Comparison of ENCODE assay signal across 17 cellular contexts in the genomic region with DNA sequence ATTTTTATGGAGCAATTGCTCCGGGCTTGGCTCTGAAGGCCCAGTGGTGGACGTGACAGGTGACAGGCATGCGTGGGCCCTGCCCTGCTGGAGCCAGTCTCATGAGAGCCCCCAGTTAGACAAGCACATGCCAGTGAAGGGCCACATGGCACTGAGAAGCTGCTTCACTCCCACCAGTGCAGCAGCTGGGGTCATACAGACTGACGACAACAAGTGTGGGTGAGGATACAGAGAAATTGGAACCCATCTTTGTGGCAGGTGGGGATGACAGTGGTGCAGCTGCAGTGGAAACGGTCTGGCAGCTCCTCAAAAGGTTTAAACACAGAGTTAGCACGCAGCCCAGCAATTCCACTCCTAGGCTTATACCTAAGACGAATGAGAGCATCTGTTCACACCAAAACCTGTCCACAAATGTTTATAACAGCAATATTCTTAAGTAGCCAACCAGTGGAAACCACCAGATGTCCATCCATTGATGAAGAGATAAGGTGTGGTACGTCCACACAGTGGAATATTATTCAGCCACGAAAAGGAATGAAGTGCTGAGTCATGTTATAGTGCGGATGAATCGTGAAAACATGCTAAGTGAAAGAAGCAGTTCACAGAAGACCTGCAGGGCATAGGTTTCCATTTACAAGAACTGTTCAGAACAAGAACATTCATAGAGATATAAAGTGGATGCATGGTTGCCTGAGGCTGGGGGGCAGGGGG. TPM values are rescaled to one million over a fixed set of nuclear protein-coding genes. Genes with fewer than 3 reads are reported as not detected.
DNase-seq lines count a peak whose midpoint lies in the region; ATAC-seq, FAIRE-seq and TF ChIP-seq lines count a peak whose summit lies in the region.
"Had no signal": no experiment of that assay in that cellular context is flagged by ENCODE, and none has a peak within 500 bp of the region (broad histone marks: within the 10 kb centered on the region; RNA-seq: fewer than 3 reads in every experiment).

No MANE protein-coding gene starts in this region.

- no peak overlapping the region for H3K4me3 Mint-ChIP-seq in H9
- no peak overlapping the region for H3K4me3 Mint-ChIP-seq in effector memory CD8-positive, alpha-beta T cell
- H3K4me3 Mint-ChIP-seq: neural progenitor cell had no signal

- H3K36me3 ChIP-seq in fibroblast of lung (ENCODE audit: control insufficient read depth, insufficient read depth, low read length): no peaks in the 10 kb centered on the region
- no peaks in the 10 kb centered on the region for H3K36me3 ChIP-seq in skeletal muscle tissue (ENCODE audit: control insufficient read depth in 3 of 3, insufficient read depth in 3 of 3, low read length in 3 of 3)
- H3K36me3 ChIP-seq: neural progenitor cell had no signal

- no peaks in the 10 kb centered on the region for H4K20me1 ChIP-seq in H9 (ENCODE audit: control insufficient read depth, insufficient read depth, insufficient read length)
- H4K20me1 ChIP-seq in fibroblast of lung (ENCODE audit: control insufficient read depth, extremely low read depth, insufficient read depth, low read length): no peaks in the 10 kb centered on the region

- H3K18ac ChIP-seq in H9 (ENCODE audit: insufficient read length, low read depth, low read length): no peak overlapping the region

- H3K9me3 ChIP-seq in H9 (ENCODE audit: control insufficient read depth, low read depth, low read length) (no peaks in the 10 kb centered on the region), fibroblast of lung (ENCODE audit: control insufficient read depth, insufficient read depth, low read depth, low read length) (no peaks in the 10 kb centered on the region), skeletal muscle tissue (ENCODE audit: control insufficient read depth in 3 of 3, low read length in 3 of 3) (no peaks in the 10 kb centered on the region)

- H2BK15ac ChIP-seq in H9 (ENCODE audit: low read depth, low read length): no peak overlapping the region

- no peak for FAIRE-seq in D721Med (lab: Jason Lieb, UNC)
- FAIRE-seq: TTC549 had no signal

- H2BK5ac ChIP-seq in H9 (ENCODE audit: insufficient read length, low read length): no peak overlapping the region

- H3K56ac ChIP-seq in H9 (ENCODE audit: insufficient read length, low read depth, low read length): no peak overlapping the region

- H3K4ac ChIP-seq in H9 (ENCODE audit: low read depth, low read length): no peak overlapping the region

- no peak overlapping the region for H2BK12ac ChIP-seq in H9 (ENCODE audit: insufficient read length, low read depth, low read length)

- no peak overlapping the region for H2AFZ ChIP-seq in H9 (ENCODE audit: low read length)
- H2AFZ ChIP-seq in fibroblast of lung (ENCODE audit: low read length): no peak overlapping the region
- H2AFZ ChIP-seq: hepatocyte had no signal

- H3K9me3 Mint-ChIP-seq in H9: peaks cover 0 to 9% of the 10 kb centered on the region in 2 experiments; a peak in 3 of 5 replicates
- H3K9me3 Mint-ChIP-seq in effector memory CD8-positive, alpha-beta T cell: no peaks in the 10 kb centered on the region

- no peaks in the 10 kb centered on the region; a peak in 1 of 7 replicates for H3K36me3 Mint-ChIP-seq in H9 (ENCODE audit: insufficient read depth in 1 of 3, low read depth in 3 of 3)
- H3K36me3 Mint-ChIP-seq in effector memory CD8-positive, alpha-beta T cell (ENCODE audit: insufficient read depth): peaks cover 2% of the 10 kb centered on the region
- H3K36me3 Mint-ChIP-seq: neural progenitor cell had no signal

- no peaks in the 10 kb centered on the region for H3K79me1 ChIP-seq in H9 (ENCODE audit: insufficient read depth, low read depth, low read length, poor library complexity, severe bottlenecking)

- no peak for DNase-seq in H9
- DNase-seq in NCI-H524 (lab: John Stamatoyannopoulos, UW): peak; percentile 86 to 90
- peak in 1 of 2 donors; percentile 9 for DNase-seq in fibroblast of lung (ENCODE audit: low read depth in 2 of 2)
- DNase-seq in DMS153 treated with DMSO at 0.1 percent for 48 hours (lab: John Stamatoyannopoulos, UW; ENCODE audit: unreplicated experiment): no peak
- no peak for DNase-seq in NCI-H2029 treated with DMSO at 0.1 percent for 48 hours (lab: John Stamatoyannopoulos, UW)
- no peak for DNase-seq in D721Med (ENCODE audit: insufficient read length, low spot score)
- no peak for DNase-seq in effector memory CD8-positive, alpha-beta T cell
- DNase-seq: activated gamma-delta T cell, KG1, NCI-H1436 treated with DMSO at 0.1 percent for 48 hours, NCI-H526 treated with DMSO at 0.1 percent for 48 hours had no signal

- H3K27me3 ChIP-seq in H9 (ENCODE audit: insufficient read depth, low read length) (no peaks in the 10 kb centered on the region), fibroblast of lung (ENCODE audit: control insufficient read depth, insufficient read depth, low read length) (no peaks in the 10 kb centered on the region), skeletal muscle tissue (ENCODE audit: control insufficient read depth in 3 of 3, insufficient read depth in 3 of 3, low read length in 3 of 3) (no peaks in the 10 kb centered on the region)
- H3K27me3 ChIP-seq: hepatocyte, neural progenitor cell had no signal

- no peak overlapping the region for H2BK20ac ChIP-seq in H9 (ENCODE audit: low read depth, low read length, poor library complexity, severe bottlenecking)

- TF ChIP-seq CTCF in H9 (conservative IDR thresholded peaks at IDR 0.05) (no peak), fibroblast of lung (conservative IDR thresholded peaks at IDR 0.05 in 1 of 2, IDR thresholded peaks at IDR 0.05 in 1 of 2; ENCODE audit: low read depth in 1 of 2, low read length in 2 of 2) (no peak), D721Med (IDR thresholded peaks at IDR 0.05; ENCODE audit: insufficient read depth, missing control alignments) (no peak)

- no CpG with 5 or more reads among the region's 11 CpGs for WGBS in H9 (ENCODE audit: extremely low coverage, insufficient read length, low lambda C conversion rate)

- H3K4me1 Mint-ChIP-seq in H9: peaks cover 21 to 24% of the 10 kb centered on the region in 2 experiments
- H3K4me1 Mint-ChIP-seq in effector memory CD8-positive, alpha-beta T cell (ENCODE audit: low read depth in 2 of 2): no peaks in the 10 kb centered on the region

- H3K4me2 ChIP-seq in H9 (ENCODE audit: insufficient read depth, insufficient read length, low read length) (no peak overlapping the region), fibroblast of lung (ENCODE audit: extremely low read depth, insufficient read depth, low read length) (peak overlapping the region; percentile 17)
- H3K4me2 ChIP-seq: hepatocyte, neural progenitor cell had no signal

- peaks cover 3% of the 10 kb centered on the region; the same call in 1 of the 2 replicates for H3K4me1 ChIP-seq in H9 (ENCODE audit: insufficient read depth, low read length)
- peaks cover 3% of the 10 kb centered on the region for H3K4me1 ChIP-seq in fibroblast of lung (ENCODE audit: control insufficient read depth, extremely low read depth, insufficient read depth, low read length)
- H3K4me1 ChIP-seq in skeletal muscle tissue (ENCODE audit: control insufficient read depth in 3 of 3, insufficient read depth in 3 of 3, low read length in 3 of 3): peaks cover 39 to 43% (median 41%) of the 10 kb centered on the region in 3 donors

- H3T11ph ChIP-seq in H9 (ENCODE audit: low read length): no peak overlapping the region

- no peaks in the 10 kb centered on the region for H3K23me2 ChIP-seq in H9 (ENCODE audit: insufficient read length, low read depth, low read length, poor library complexity, severe bottlenecking)

- H3K4me3 ChIP-seq in fibroblast of lung (replicated peaks in 1 of 4; ENCODE audit: control extremely low read depth in 1 of 4, insufficient read depth in 1 of 4, low read depth in 3 of 4, low read length in 4 of 4) (no peak overlapping the region), skeletal muscle tissue (ENCODE audit: low read length in 3 of 3) (no peak overlapping the region)
- H3K4me3 ChIP-seq: hepatocyte, neural progenitor cell had no signal

- no peak overlapping the region for H4K91ac ChIP-seq in H9 (ENCODE audit: insufficient read length, low read depth, low read length)

- H3K14ac ChIP-seq in H9 (ENCODE audit: insufficient read depth, low read length): 0 out of 2 replicates have a peak overlapping the region, but pooled peaks have one; percentile 30

- H4K5ac ChIP-seq in H9 (ENCODE audit: insufficient read length, low read depth, low read length): no peak overlapping the region

- no peak overlapping the region for H2AK5ac ChIP-seq in H9 (ENCODE audit: insufficient read length, low read length)

- no peak overlapping the region for H3K23ac ChIP-seq in H9 (ENCODE audit: insufficient read length, low read depth, low read length)

- ATAC-seq in effector memory CD8-positive, alpha-beta T cell (replicated peaks): no peak

- H3K79me2 ChIP-seq in H9 (ENCODE audit: insufficient read depth, low read length): no peaks in the 10 kb centered on the region
- H3K79me2 ChIP-seq in fibroblast of lung (ENCODE audit: control insufficient read depth, insufficient read depth, low read length): no peaks in the 10 kb centered on the region
- H3K79me2 ChIP-seq: hepatocyte had no signal

- H3K9ac ChIP-seq in H9 (ENCODE audit: extremely low read depth, insufficient read length, low read length): no peak overlapping the region
- no peak overlapping the region for H3K9ac ChIP-seq in fibroblast of lung (ENCODE audit: insufficient read depth, low read length)
- H3K9ac ChIP-seq in skeletal muscle tissue (ENCODE audit: low read depth in 1 of 3, low read length in 3 of 3): peak overlapping the region; percentile 17 to 74 (median 59)
- H3K9ac ChIP-seq: neural progenitor cell had no signal

- H3K27ac Mint-ChIP-seq in H9: no peak overlapping the region
- H3K27ac Mint-ChIP-seq in effector memory CD8-positive, alpha-beta T cell: no peak overlapping the region

- H3K27me3 Mint-ChIP-seq in H9 (ENCODE audit: low read depth): peaks cover 16% of the 10 kb centered on the region
- H3K27me3 Mint-ChIP-seq in effector memory CD8-positive, alpha-beta T cell: no peaks in the 10 kb centered on the region

- no peak overlapping the region for H4K8ac ChIP-seq in H9 (replicated peaks; ENCODE audit: insufficient read length, low read depth, low read length)

- H3K27ac ChIP-seq in H9 (ENCODE audit: insufficient read length, low read depth, low read length) (no peak overlapping the region), fibroblast of lung (ENCODE audit: insufficient read depth, low read length) (peak overlapping the region; percentile 88), skeletal muscle tissue (ENCODE audit: low read depth, low read length) (peak overlapping the region; percentile 78)
- H3K27ac ChIP-seq: neural progenitor cell had no signal

- no peak overlapping the region for H2BK120ac ChIP-seq in H9 (ENCODE audit: low read depth, low read length, poor library complexity, severe bottlenecking)

RNA-seq across cellular contexts. Expression of a gene that starts 12.5 kb away (rescaled TPM):
- total RNA-seq in H9 (2021): not detected in 2 replicates
- not detected in 2 replicates for total RNA-seq in fibroblast of lung
- polyA plus RNA-seq in fibroblast of lung: 0.10 TPM in 1 of 2 replicates, not detected in the other
- polyA plus RNA-seq in fibroblast of lung (2012): not detected in 2 replicates
- polyA minus RNA-seq in fibroblast of lung (ENCODE audit: low replicate concordance): not detected in 2 replicates
- not detected for total RNA-seq in skeletal muscle tissue
- total RNA-seq: endothelial cell of umbilical vein, liver had no signal
- polyA plus RNA-seq: hepatocyte, liver had no signal

Comparison
In these comparisons a context has a peak if more than half of its experiments do, and no peak if none do; other contexts are left out.
1. DNase-seq: peak in NCI-H524 (2 of 2); none in H9 (single experiment), DMS153 treated with DMSO at 0.1 percent for 48 hours (single experiment), NCI-H2029 treated with DMSO at 0.1 percent for 48 hours (single experiment), D721Med (single experiment) and effector memory CD8-positive, alpha-beta T cell (0 of 3).
2. H3K9ac ChIP-seq: peak in skeletal muscle tissue (3 of 3); none in H9 (single experiment) and fibroblast of lung (single experiment).